8 cellular contexts compared by ENCODE assay signal in the genomic region with DNA sequence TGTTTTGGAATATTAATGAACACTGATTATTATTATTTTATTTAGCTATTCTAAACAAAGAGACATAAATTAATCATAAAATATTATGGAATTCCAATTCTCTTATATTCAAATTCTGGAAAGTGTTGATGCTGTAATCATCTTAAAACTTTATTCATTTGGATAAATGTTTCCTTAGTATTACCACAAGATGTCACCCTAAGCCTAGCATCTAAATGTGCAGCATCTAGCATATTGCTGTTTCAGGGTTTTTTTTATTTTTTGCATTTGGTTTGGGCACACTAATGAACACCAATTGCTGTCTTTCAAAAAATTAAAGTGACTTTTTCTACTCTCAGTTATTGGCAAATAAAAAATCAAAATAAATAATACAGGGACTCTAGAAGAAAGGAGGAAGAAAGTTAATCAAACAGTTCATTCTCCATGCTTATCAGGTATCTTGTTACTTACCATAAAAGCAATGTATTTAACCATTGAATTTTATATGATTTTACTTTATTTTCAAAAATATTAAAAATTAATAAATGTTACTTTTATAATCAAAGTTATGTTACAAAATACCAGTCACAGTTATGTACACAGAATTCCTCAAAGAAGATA. TPM values are rescaled to one million over a fixed set of nuclear protein-coding genes. Genes with fewer than 3 reads are reported as not detected.
A peak's percentile ranks its signal among the peaks of the same experiment; 100 is the strongest.
DNase-seq lines count a peak whose midpoint lies in the region; ATAC-seq and TF ChIP-seq lines count a peak whose summit lies in the region.

No MANE protein-coding gene starts in this region.

- H3K4me1 ChIP-seq in left lung: no peaks in the 10 kb centered on the region

- H3K27me3 ChIP-seq in left lung: no peaks in the 10 kb centered on the region

- intact Hi-C loops in left lung (cut with DNase I): no loop called here

- ATAC-seq in HG03159 (IDR thresholded peaks at IDR 0.05; ENCODE audit: unreplicated experiment): peak; percentile 60
- ATAC-seq in left lung: peak; percentile 85

- H3K27ac ChIP-seq in left lung: no peak overlapping the region

- CTCF ChIA-PET in GM10248 (lab: Yijun Ruan, JAX): no interaction called here

- no peaks in the 10 kb centered on the region for H3K9me3 ChIP-seq in left lung

- peak; percentile 37 for TF ChIP-seq CTCF in GM10248 (IDR thresholded peaks at IDR 0.05; ENCODE audit: control extremely low read depth, extremely low read depth, low read depth, missing control alignments)
- peak; percentile 49 for TF ChIP-seq CTCF in cardiac fibroblast (IDR thresholded peaks at IDR 0.05; ENCODE audit: low read depth, low read length)
- peak; percentile 34 to 44 for TF ChIP-seq CTCF in left lung (IDR thresholded peaks at IDR 0.05)

- POLR2A ChIA-PET in GM10248 (lab: Yijun Ruan, JAX): no interaction called here

- DNase-seq in A172 (ENCODE audit: low spot score): peak; percentile 66
- DNase-seq in GM10248 (ENCODE audit: extremely low spot score): peak; percentile 35
- DNase-seq in NCI-H69 (lab: John Stamatoyannopoulos, UW): peak; percentile 69
- peak; percentile 71 to 73 for DNase-seq in cardiac fibroblast (ENCODE audit: low read depth in 2 of 2)
- DNase-seq in left lung: no peak
- DNase-seq in stimulated activated CD4-positive, alpha-beta T cell treated with anti-CD3 and anti-CD28 coated beads, Interleukin-4, amount 100 ng/mL, for 4 hours: no peak
- no peak for DNase-seq in GF-D8 (lab: John Stamatoyannopoulos, UW)

- H3K4me3 ChIP-seq in cardiac fibroblast (replicated peaks in 1 of 2; ENCODE audit: low read depth in 2 of 2, low read length in 2 of 2) (no peak overlapping the region), left lung (no peak overlapping the region)

- H3K36me3 ChIP-seq in left lung: no peaks in the 10 kb centered on the region

RNA-seq across cellular contexts. Expression of a gene that starts 31.8 kb away (rescaled TPM):
- 0.67 and 0.72 TPM in 2 replicates for total RNA-seq in A172 (2014; rRNA removed; shearing (Covaris generic))
- 10 to 100 TPM in 1 of 2 donors, 1 to 10 TPM in 1; 4.5 to 15.0 TPM for total RNA-seq in left lung

RNA-seq across cellular contexts. Expression of a gene that starts 33.0 kb away (rescaled TPM):
- total RNA-seq in A172 (2014; rRNA removed; shearing (Covaris generic)): 175 and 197 TPM in 2 replicates
- total RNA-seq in left lung: 10 to 100 TPM; 50.8 to 61.3 TPM

RNA-seq across cellular contexts. Expression of a gene that starts 52.4 kb away (rescaled TPM):
- 116 and 134 TPM in 2 replicates for total RNA-seq in A172 (2014; rRNA removed; shearing (Covaris generic))
- total RNA-seq in left lung: 10 to 100 TPM; 30.2 to 32.6 TPM

Comparison
In these comparisons a context has a peak if more than half of its experiments do, and no peak if none do; other contexts are left out.
1. DNase-seq: peak in A172 (single experiment), GM10248 (single experiment), NCI-H69 (single experiment) and cardiac fibroblast (2 of 2); none in left lung (0 of 2), stimulated activated CD4-positive, alpha-beta T cell treated with anti-CD3 and anti-CD28 coated beads, Interleukin-4, amount 100 ng/mL, for 4 hours (0 of 2) and GF-D8 (single experiment).
2. Peak in every context shown above with its lines, with median percentiles within 50 percentile points of each other: CTCF ChIP-seq.